8 cellular contexts compared by ENCODE assay signal in genomic region chr12:55930771-55931316, GRCh38. TPM values are rescaled to one million over a fixed set of nuclear protein-coding genes. Genes with fewer than 3 reads are reported as not detected.
DNase-seq lines count a peak whose midpoint lies in the region; ATAC-seq and TF ChIP-seq lines count a peak whose summit lies in the region.

Gene DGKA, plus strand, starts transcription at chr12:55931162. Its CDS starts 5,342 bp downstream, at chr12:55936504.

- peak within 1 kb of the TSS; percentile 98 for H3K4me2 ChIP-seq in PC-9

- peak within 1 kb of the TSS; percentile 56 for H3K27ac ChIP-seq in PC-9
- H3K27ac ChIP-seq in esophagus muscularis mucosa (replicated peaks in 1 of 4) = peak within 1 kb of the TSS; percentile 86 to 97 (median 88)
- peak within 1 kb of the TSS; percentile 67 to 99 (median 96) for H3K27ac ChIP-seq in stomach

- peaks cover 4% of the 10 kb centered on the region for H3K36me3 Mint-ChIP-seq in activated T-cell treated with anti-CD3 and anti-CD28 coated beads, Interleukin-2, amount 50 U/mL, for 4 hours (ENCODE audit: insufficient read depth)
- H3K36me3 Mint-ChIP-seq in nephron (ENCODE audit: low read depth) = no peaks in the 10 kb centered on the region

- H3F3A ChIP-seq in PC-9 (ENCODE audit: insufficient read depth, low read depth) = peaks cover 81% of the 10 kb centered on the region

- no TSS peak for BruUV-seq in PC-9 (replicated peaks; lab: Mats Ljungman, UMichigan)

- H4K20me1 ChIP-seq in PC-9 (ENCODE audit: insufficient read depth) = peaks cover 6% of the 10 kb centered on the region; the same call in 1 of the 2 replicates

- no peaks in the 10 kb centered on the region for H3K9me2 ChIP-seq in PC-9 (ENCODE audit: insufficient read depth)

- DNase-seq in DMS153 treated with DMSO at 0.1 percent for 48 hours (lab: John Stamatoyannopoulos, UW; ENCODE audit: unreplicated experiment) (peak; percentile 48), PC-9 (peak; percentile 34 to 59), esophagus muscularis mucosa (ENCODE audit: extremely low spot score) (no peak), stomach (peak; percentile 45)
- DNase-seq in activated T-cell treated with anti-CD3 and anti-CD28 coated beads, Interleukin-2, amount 50 U/mL, for 4 hours = peak; percentile 65

- WGBS in esophagus muscularis mucosa = 39% methylated on average over 3 of the region's 3 CpGs
- whole genome bisulfite sequencing in stomach, 5 donors = 30 to 51% (median 35%) methylated on average over 3 of the region's 3 CpGs

- H3K4me1 ChIP-seq in PC-9 (replicated peaks; ENCODE audit: insufficient read depth) (peaks cover 58% of the 10 kb centered on the region), esophagus muscularis mucosa (peaks cover 40 to 82% (median 66%) of the 10 kb centered on the region in 4 donors), stomach (peaks cover 40 to 75% (median 60%) of the 10 kb centered on the region in 4 donors)

- peak within 1 kb of the TSS; percentile 93 for H2AFZ ChIP-seq in PC-9

- CTCF ChIA-PET in PC-9 (lab: Charles Lee) = interaction anchor here (0.6 to 0.7 kb wide), 6 partner anchors 9 to 192 kb away, joined by 3 to 6 read pairs (median 4); partner anchors contain the start of genes ORMDL2, RAB5B and SARNP

- H3K36me3 ChIP-seq in PC-9 (ENCODE audit: low read depth) = no peaks in the 10 kb centered on the region
- H3K36me3 ChIP-seq in esophagus muscularis mucosa = no peaks in the 10 kb centered on the region
- no peaks in the 10 kb centered on the region for H3K36me3 ChIP-seq in stomach

- H3K27me3 ChIP-seq in PC-9 (ENCODE audit: insufficient read depth, low read depth) = no peaks in the 10 kb centered on the region
- no peaks in the 10 kb centered on the region for H3K27me3 ChIP-seq in esophagus muscularis mucosa
- H3K27me3 ChIP-seq in stomach = no peaks in the 10 kb centered on the region

- TF ChIP-seq EP300 in esophagus muscularis mucosa (IDR thresholded peaks at IDR 0.05) = no peak
- no peak for TF ChIP-seq EP300 in stomach (IDR thresholded peaks at IDR 0.05)

- H3K9me3 ChIP-seq in PC-9 (ENCODE audit: insufficient read depth, low read depth) (no peaks in the 10 kb centered on the region), esophagus muscularis mucosa (no peaks in the 10 kb centered on the region), stomach (no peaks in the 10 kb centered on the region)

- H3K4me1 Mint-ChIP-seq in activated T-cell treated with anti-CD3 and anti-CD28 coated beads, Interleukin-2, amount 50 U/mL, for 4 hours (ENCODE audit: low read depth) = peaks cover 66% of the 10 kb centered on the region
- peaks cover 37% of the 10 kb centered on the region for H3K4me1 Mint-ChIP-seq in nephron

- peaks cover 43% of the 10 kb centered on the region for H3K79me2 ChIP-seq in PC-9 (ENCODE audit: low read depth)

- ATAC-seq in HG03378 (IDR thresholded peaks at IDR 0.05; ENCODE audit: unreplicated experiment) (peak; percentile 28), GM21528 (IDR thresholded peaks at IDR 0.05; ENCODE audit: low FRiP score, unreplicated experiment) (no peak)
- ATAC-seq in activated T-cell treated with anti-CD3 and anti-CD28 coated beads, Interleukin-2, amount 50 U/mL, for 4 hours = peak; percentile 31 to 34

- H3K9me3 Mint-ChIP-seq in activated T-cell treated with anti-CD3 and anti-CD28 coated beads, Interleukin-2, amount 50 U/mL, for 4 hours = no peaks in the 10 kb centered on the region
- no peaks in the 10 kb centered on the region for H3K9me3 Mint-ChIP-seq in nephron

- peak within 1 kb of the TSS; percentile 98 for H3K4me3 Mint-ChIP-seq in activated T-cell treated with anti-CD3 and anti-CD28 coated beads, Interleukin-2, amount 50 U/mL, for 4 hours
- peak within 1 kb of the TSS; percentile 88 to 94 (median 92) for H3K4me3 Mint-ChIP-seq in nephron

- no peaks in the 10 kb centered on the region for H3K27me3 Mint-ChIP-seq in activated T-cell treated with anti-CD3 and anti-CD28 coated beads, Interleukin-2, amount 50 U/mL, for 4 hours (ENCODE audit: low read depth)
- H3K27me3 Mint-ChIP-seq in nephron (ENCODE audit: low read depth) = peaks cover 35% of the 10 kb centered on the region

- no peak for TF ChIP-seq POLR2A in esophagus muscularis mucosa (IDR thresholded peaks at IDR 0.05; ENCODE audit: low read depth)
- TF ChIP-seq POLR2A in stomach (IDR thresholded peaks at IDR 0.05) = no peak

- peak within 1 kb of the TSS; percentile 96 to 100 (median 98) for H3K27ac Mint-ChIP-seq in nephron

- POLR2A ChIA-PET in PC-9 (lab: Charles Lee; ENCODE audit: unreplicated experiment) = interaction anchor here (0.9 kb wide), 1 partner anchor 113 kb away, joined by 8 read pairs; the partner anchor contains the start of genes ORMDL2 and SARNP

- intact Hi-C loops in PC-9 (cut with micrococcal nuclease; ENCODE audit: unreplicated experiment) (loop anchor here (1.0 to 2.0 kb wide), 2 partner anchors 9 to 42 kb away; no protein-coding TSS in a partner anchor), esophagus muscularis mucosa (cut with DNase I) (loop anchor here (5.0 kb wide), 1 partner anchor 36 kb away; the partner anchor contains the start of genes CDK2 and PMEL), stomach (cut with DNase I; ENCODE audit: low total_unique reads) (no loop called here)

- peak within 1 kb of the TSS; percentile 78 for H3K4me3 ChIP-seq in PC-9
- H3K4me3 ChIP-seq in esophagus muscularis mucosa = peak within 1 kb of the TSS; percentile 67 to 82 (median 76)
- H3K4me3 ChIP-seq in stomach = peak within 1 kb of the TSS; percentile 65 to 76 (median 71)

- TF ChIP-seq CTCF in PC-9 (conservative IDR thresholded peaks at IDR 0.05) = peak; percentile 77
- TF ChIP-seq CTCF in esophagus muscularis mucosa (IDR thresholded peaks at IDR 0.05) = peak; percentile 39 to 59 (median 49)
- peak; percentile 46 to 61 (median 48) for TF ChIP-seq CTCF in nephron (IDR thresholded peaks at IDR 0.05; ENCODE audit: unreplicated experiment in 3 of 3)
- peak in 5 of 7 experiments; percentile 37 to 57 (median 55) for TF ChIP-seq CTCF in stomach (IDR thresholded peaks at IDR 0.05)

RNA-seq across cellular contexts. Expression of gene DGKA, which starts in this region (rescaled TPM):
- total RNA-seq in PC-9 (2021) (86.6 and 91.0 TPM in 2 replicates), esophagus muscularis mucosa (10 to 100 TPM; 18.7 to 39.7 (median 24.7) TPM), stomach (100 to 1,000 TPM in 1 of 5 donors, 10 to 100 TPM in 4; 56.0 to 418 (median 92.0) TPM)
- total RNA-seq in activated T-cell treated with anti-CD3 and anti-CD28 coated beads, Interleukin-2, amount 50 U/mL, for 4 hours = 100 to 1,000 TPM; 132 to 164 (median 153) TPM
- polyA plus RNA-seq in stomach = 100 to 1,000 TPM in 1 of 3 donors, 10 to 100 TPM in 2; 13.0 to 123 (median 27.6) TPM
